8 cellular contexts compared by ENCODE assay signal in genomic region chr7:143361552-143362125, GRCh38.
DNase-seq lines count a peak whose midpoint lies in the region; ATAC-seq and TF ChIP-seq lines count a peak whose summit lies in the region.

No MANE protein-coding gene starts in this region.

- H3K4me3 ChIP-seq in WI38 (ENCODE audit: low read depth, low read length): peak overlapping the region; percentile 58
- H3K4me3 ChIP-seq in iPS-11a (ENCODE audit: low read depth, low read length): peak overlapping the region; percentile 70

- peak; percentile 30 for DNase-seq in NCI-H510A treated with DMSO at 0.1 percent for 48 hours (lab: John Stamatoyannopoulos, UW)
- DNase-seq in NCI-H510A (lab: John Stamatoyannopoulos, UW): no peak
- no peak for DNase-seq in superior temporal gyrus (ENCODE audit: extremely low spot score)
- no peak for DNase-seq in activated gamma-delta T cell treated with Interleukin-2 at 50 U/mL for 16 hours

- no peak overlapping the region for H3K27ac Mint-ChIP-seq in stimulated activated naive CD8-positive, alpha-beta T cell treated with anti-CD3 and anti-CD28 coated beads, Interleukin-15, Interleukin-2, amounts not matched to agents 100 ng/mL and 50 ng/mL, for 24 hours

- no peak for ATAC-seq in HG02610 (IDR thresholded peaks at IDR 0.05; ENCODE audit: unreplicated experiment)

- no peaks in the 10 kb centered on the region for H3K9me3 Mint-ChIP-seq in stimulated activated naive CD8-positive, alpha-beta T cell treated with anti-CD3 and anti-CD28 coated beads, Interleukin-15, Interleukin-2, amounts not matched to agents 100 ng/mL and 50 ng/mL, for 24 hours

- H3K27me3 Mint-ChIP-seq in stimulated activated naive CD8-positive, alpha-beta T cell treated with anti-CD3 and anti-CD28 coated beads, Interleukin-15, Interleukin-2, amounts not matched to agents 100 ng/mL and 50 ng/mL, for 24 hours: peaks cover 37% of the 10 kb centered on the region

- no peaks in the 10 kb centered on the region for H3K36me3 Mint-ChIP-seq in stimulated activated naive CD8-positive, alpha-beta T cell treated with anti-CD3 and anti-CD28 coated beads, Interleukin-15, Interleukin-2, amounts not matched to agents 100 ng/mL and 50 ng/mL, for 24 hours (ENCODE audit: low read depth)

- H3K4me3 Mint-ChIP-seq in stimulated activated naive CD8-positive, alpha-beta T cell treated with anti-CD3 and anti-CD28 coated beads, Interleukin-15, Interleukin-2, amounts not matched to agents 100 ng/mL and 50 ng/mL, for 24 hours: peak overlapping the region; percentile 84

- H3K4me1 Mint-ChIP-seq in stimulated activated naive CD8-positive, alpha-beta T cell treated with anti-CD3 and anti-CD28 coated beads, Interleukin-15, Interleukin-2, amounts not matched to agents 100 ng/mL and 50 ng/mL, for 24 hours (ENCODE audit: low read depth): no peaks in the 10 kb centered on the region

- no peak for TF ChIP-seq CTCF in WI38 (IDR thresholded peaks at IDR 0.05; ENCODE audit: low read depth, low read length)
